In the genomic region with DNA sequence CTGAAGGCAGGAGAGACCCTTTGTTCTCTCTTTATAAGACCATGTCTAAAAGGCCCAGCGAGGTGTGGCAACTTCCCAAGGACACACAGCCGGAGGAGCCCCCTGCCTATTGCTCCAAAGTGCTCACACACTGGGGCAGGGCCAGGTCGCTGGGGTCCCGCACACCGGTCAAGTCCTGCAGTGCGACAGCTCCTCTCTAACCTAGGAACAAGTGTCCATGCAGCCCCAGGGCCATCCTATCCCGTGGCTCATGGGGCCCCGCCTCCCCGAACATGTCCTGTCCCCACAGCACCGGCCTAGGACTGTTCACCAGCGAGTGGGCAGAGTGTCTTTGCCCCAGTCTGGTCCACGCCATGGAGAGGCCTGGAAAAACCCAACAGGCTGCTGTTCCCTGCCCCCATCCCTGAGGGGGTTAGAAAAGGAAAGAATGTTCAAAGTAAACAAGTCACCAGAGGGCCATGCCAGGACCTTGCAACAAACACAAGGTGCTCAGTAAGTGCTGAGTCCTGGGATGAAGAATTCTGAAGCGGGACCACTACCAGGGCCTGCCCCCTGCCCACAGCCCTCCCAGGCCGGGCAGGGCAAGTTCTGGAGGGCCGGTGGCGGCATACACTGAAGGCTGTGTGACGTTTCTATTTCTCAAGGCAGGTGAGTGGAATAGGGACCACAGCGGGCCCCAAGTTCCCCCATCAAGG, we compare ENCODE assay signal across 8 cellular contexts. TPM values are rescaled to one million over a fixed set of nuclear protein-coding genes. Genes with fewer than 3 reads are reported as not detected.
DNase-seq lines count a peak whose midpoint lies in the region; ATAC-seq and TF ChIP-seq lines count a peak whose summit lies in the region.

No MANE protein-coding gene starts in this region.

- intact Hi-C loops in stomach (cut with DNase I; ENCODE audit: low total_unique reads) = no loop called here

- 14 to 26% (median 16%) methylated on average over 10 to 18 of the region's 18 CpGs for WGBS in stomach, 5 donors

- H3K27ac ChIP-seq in stomach = peak overlapping the region; percentile 96 to 99 (median 96)

- DNase-seq in activated effector memory CD4-positive, alpha-beta T cell treated with anti-CD3 and anti-CD28 coated beads, Interleukin-2, amount 50 U/mL, for 16 hours = peak; percentile 69
- DNase-seq in activated effector memory CD4-positive, alpha-beta T cell treated with Interleukin-2 at 50 U/mL for 16 hours = no peak
- DNase-seq in astrocyte of the spinal cord (ENCODE audit: low read depth, low spot score) (no peak), kidney glomerular epithelial cell (lab: John Stamatoyannopoulos, UW) (peak; percentile 48), stomach (no peak), NCI-H1105 treated with DMSO at 0.1 percent for 48 hours (lab: John Stamatoyannopoulos, UW) (no peak)

- no peak for TF ChIP-seq CTCF in astrocyte of the spinal cord (IDR thresholded peaks at IDR 0.05; ENCODE audit: low read depth, low read length)
- no peak for TF ChIP-seq CTCF in stomach (IDR thresholded peaks at IDR 0.05)

- peaks cover 59 to 78% (median 77%) of the 10 kb centered on the region in 4 donors for H3K4me1 ChIP-seq in stomach

- no peaks in the 10 kb centered on the region for H3K36me3 ChIP-seq in stomach

- H3K4me3 ChIP-seq in astrocyte of the spinal cord (ENCODE audit: low read depth, low read length) = peak overlapping the region; percentile 69
- peak overlapping the region; percentile 67 to 88 (median 82) for H3K4me3 ChIP-seq in stomach

- no peaks in the 10 kb centered on the region for H3K27me3 ChIP-seq in stomach

- TF ChIP-seq EP300 in stomach (IDR thresholded peaks at IDR 0.05) = no peak

- H3K9me3 ChIP-seq in stomach = no peaks in the 10 kb centered on the region

- no peak for TF ChIP-seq POLR2A in stomach (IDR thresholded peaks at IDR 0.05)

- in situ Hi-C loops in astrocyte of the spinal cord (cut with HindIII; ENCODE audit: low sequenced_read_pairs) = no loop called here

- ATAC-seq in GM21390 (IDR thresholded peaks at IDR 0.05; ENCODE audit: unreplicated experiment) (no peak), GM18520 (IDR thresholded peaks at IDR 0.05; ENCODE audit: unreplicated experiment) (no peak)

RNA-seq across cellular contexts. Expression of gene NINJ1, which starts 1.0 kb away (rescaled TPM):
- total RNA-seq in stomach = 100 to 1,000 TPM in 2 of 5 donors, 10 to 100 TPM in 2, 1 to 10 TPM in 1; 9.3 to 153 (median 30.0) TPM
- polyA plus RNA-seq in stomach = 10 to 100 TPM; 34.2 to 63.3 (median 35.0) TPM

RNA-seq across cellular contexts. Expression of gene CARD19, which starts 37.1 kb away (rescaled TPM):
- total RNA-seq in stomach = 10 to 100 TPM; 14.3 to 95.1 (median 58.0) TPM
- 10 to 100 TPM; 32.9 to 46.6 (median 44.5) TPM for polyA plus RNA-seq in stomach

RNA-seq across cellular contexts. Expression of gene WNK2, which starts 50.8 kb away (rescaled TPM):
- total RNA-seq in stomach = 100 to 1,000 TPM in 2 of 5 donors, 10 to 100 TPM in 2, 1 to 10 TPM in 1; 1.2 to 700 (median 33.5) TPM
- polyA plus RNA-seq in stomach = 10 to 100 TPM in 1 of 3 donors, 1 to 10 TPM in 2; 2.9 to 13.8 (median 8.8) TPM

Comparison
In these comparisons a context has a peak if more than half of its experiments do, and no peak if none do; other contexts are left out.
1. DNase-seq: peak in activated effector memory CD4-positive, alpha-beta T cell treated with anti-CD3 and anti-CD28 coated beads, Interleukin-2, amount 50 U/mL, for 16 hours (single experiment) and kidney glomerular epithelial cell (single experiment); none in activated effector memory CD4-positive, alpha-beta T cell treated with Interleukin-2 at 50 U/mL for 16 hours (single experiment), astrocyte of the spinal cord (single experiment), stomach (single experiment) and NCI-H1105 treated with DMSO at 0.1 percent for 48 hours (single experiment).